1 cellular context compared by ENCODE assay signal in genomic region chr19:18427752-18428131, GRCh38.
TF ChIP-seq lines count a peak whose summit lies in the region.

No MANE protein-coding gene starts in this region.

TF ChIP-seq in neural cell, 6 proteins besides CTCF, POLR2A, EP300 and RAD21 (continued from another document):
- TF ChIP-seq REST (IDR thresholded peaks at IDR 0.05; ENCODE audit: borderline replicate concordance) (no peak), TAF1 (IDR thresholded peaks at IDR 0.05; ENCODE audit: low read depth) (no peak), EZH2 (IDR thresholded peaks at IDR 0.05; ENCODE audit: borderline replicate concordance, insufficient read depth, low read length, poor library complexity, severe bottlenecking) (no peak), POLR2AphosphoS5 (IDR thresholded peaks at IDR 0.05) (no peak)
